24 cellular contexts compared by ENCODE assay signal in genomic region chr4:173307778-173308177, GRCh38. TPM values are rescaled to one million over a fixed set of nuclear protein-coding genes. Genes with fewer than 3 reads are reported as not detected.
DNase-seq lines count a peak whose midpoint lies in the region; ATAC-seq, FAIRE-seq and TF ChIP-seq lines count a peak whose summit lies in the region.
"Had no signal": no experiment of that assay in that cellular context is flagged by ENCODE, and none has a peak within 500 bp of the region (broad histone marks: within the 10 kb centered on the region; RNA-seq: fewer than 3 reads in every experiment).

No MANE protein-coding gene starts in this region.

- intact Hi-C loops in HepG2 (cut with micrococcal nuclease; ENCODE audit: unreplicated experiment) (no loop called here), right lobe of liver (cut with DNase I) (no loop called here), posterior vena cava (cut with DNase I) (no loop called here)
- intact Hi-C loops in CD4-positive, alpha-beta memory T cell (cut with micrococcal nuclease), result no loop called here

- in situ Hi-C loops in HepG2 (cut with HindIII; ENCODE audit: extremely low pct_ligation_motif_present, low pct_unique_long_range_greater_than_20kb), result no loop called here

- H3K79me2 ChIP-seq in HepG2 (ENCODE audit: insufficient read depth, low read length), result no peaks in the 10 kb centered on the region

- POLR2A ChIA-PET in HepG2 (lab: Yijun Ruan, JAX), result no interaction called here
- POLR2A ChIA-PET in CD4-positive, alpha-beta memory T cell (lab: Charles Lee; ENCODE audit: partially characterized antibody), result no interaction called here

- H3K4me2 ChIP-seq in HepG2 (ENCODE audit: low read depth, low read length), result no peak overlapping the region
- H3K4me2 ChIP-seq: A549; BLaER1 treated with 17β-estradiol and CSF1 and Interleukin-3, amounts not matched to agents 10 nM and 100 nM had no signal

- no peak overlapping the region for H3K4me3 Mint-ChIP-seq in endodermal cell
- no peak overlapping the region for H3K4me3 Mint-ChIP-seq in CD4-positive, alpha-beta memory T cell
- H3K4me3 Mint-ChIP-seq: B cell; CD4-positive, alpha-beta T cell; CD8-positive, alpha-beta memory T cell had no signal

- H2AFZ ChIP-seq in HepG2 (ENCODE audit: low read length), result no peak overlapping the region

- H3K27me3 Mint-ChIP-seq in endodermal cell (ENCODE audit: insufficient read depth), result no peaks in the 10 kb centered on the region
- H3K27me3 Mint-ChIP-seq in CD4-positive, alpha-beta memory T cell, result no peaks in the 10 kb centered on the region
- H3K27me3 Mint-ChIP-seq: B cell; CD4-positive, alpha-beta T cell; CD8-positive, alpha-beta memory T cell had no signal

- BruUV-seq in HepG2 (replicated peaks; lab: Mats Ljungman, UMichigan), result no TSS peak

- H3K9me3 ChIP-seq in HepG2 (ENCODE audit: low read length) (no peaks in the 10 kb centered on the region), right lobe of liver (no peaks in the 10 kb centered on the region), endodermal cell (ENCODE audit: control insufficient read depth, low read length) (peaks cover 5% of the 10 kb centered on the region)
- no peaks in the 10 kb centered on the region for H3K9me3 ChIP-seq in CD4-positive, alpha-beta memory T cell (ENCODE audit: control insufficient read depth in 1 of 2, low read length in 2 of 2)

- no peak for TF ChIP-seq RAD21 in HepG2 (CRISPR knock-in tag; IDR thresholded peaks at IDR 0.05)

- H3K36me3 ChIP-seq in HepG2 (replicated peaks in 1 of 2; ENCODE audit: control insufficient read depth in 1 of 2, insufficient read depth in 2 of 2, low read length in 2 of 2), result no peaks in the 10 kb centered on the region
- H3K36me3 ChIP-seq in right lobe of liver, result no peaks in the 10 kb centered on the region
- no peaks in the 10 kb centered on the region for H3K36me3 ChIP-seq in bronchial epithelial cell (ENCODE audit: control insufficient read depth, insufficient read depth, low read length)
- H3K36me3 ChIP-seq in endodermal cell (ENCODE audit: control insufficient read depth, insufficient read depth, low read length), result peaks cover 20% of the 10 kb centered on the region
- H3K36me3 ChIP-seq in CD4-positive, alpha-beta memory T cell (ENCODE audit: insufficient read depth, low read length), result no peaks in the 10 kb centered on the region

- H3K4me1 ChIP-seq in HepG2 (ENCODE audit: insufficient read depth, low read length) (no peaks in the 10 kb centered on the region), right lobe of liver (no peaks in the 10 kb centered on the region), endodermal cell (ENCODE audit: control insufficient read depth, insufficient read depth, low read length) (no peaks in the 10 kb centered on the region)
- no peaks in the 10 kb centered on the region for H3K4me1 ChIP-seq in CD4-positive, alpha-beta memory T cell (ENCODE audit: insufficient read depth, low read length)
- H3K4me1 ChIP-seq: A549 had no signal

- H3K4me1 Mint-ChIP-seq in endodermal cell, result peaks cover 1% of the 10 kb centered on the region
- H3K4me1 Mint-ChIP-seq in CD4-positive, alpha-beta memory T cell, result no peaks in the 10 kb centered on the region
- H3K4me1 Mint-ChIP-seq: B cell; CD8-positive, alpha-beta memory T cell had no signal

- TF ChIP-seq EP300 in HepG2 (IDR thresholded peaks at IDR 0.05; ENCODE audit: low read depth in 2 of 2, low read length in 2 of 2) (no peak), HepG2 (CRISPR knock-in tag; IDR thresholded peaks at IDR 0.05; ENCODE audit: borderline replicate concordance) (no peak)

- ATAC-seq in HepG2 (peak; percentile 60), right lobe of liver (no peak)
- ATAC-seq: A549 had no signal

- FAIRE-seq in HepG2 (lab: Jason Lieb, UNC), result no peak
- peak; percentile 40 for FAIRE-seq in bronchial epithelial cell (lab: Jason Lieb, UNC)
- FAIRE-seq: A549, GM12891, GM19239 had no signal

- H3K4me3 ChIP-seq in HepG2 (replicated peaks in 1 of 3; ENCODE audit: insufficient read depth in 1 of 3, low read depth in 2 of 3, low read length in 3 of 3) (no peak overlapping the region), right lobe of liver (no peak overlapping the region), bronchial epithelial cell (ENCODE audit: low read depth, low read length) (no peak overlapping the region), endodermal cell (ENCODE audit: low read length) (no peak overlapping the region)
- H3K4me3 ChIP-seq in CD4-positive, alpha-beta memory T cell (ENCODE audit: low read length in 2 of 2), result no peak overlapping the region
- H3K4me3 ChIP-seq: A549; BLaER1 treated with 17β-estradiol and CSF1 and Interleukin-3, amounts not matched to agents 10 nM and 100 nM had no signal

- H3K27me3 ChIP-seq in HepG2 (ENCODE audit: control insufficient read depth in 1 of 2, insufficient read depth in 2 of 2, low read length in 2 of 2) (no peaks in the 10 kb centered on the region; a peak in 1 of 5 replicates), right lobe of liver (no peaks in the 10 kb centered on the region), bronchial epithelial cell (ENCODE audit: control insufficient read depth, insufficient read depth, low read length) (no peaks in the 10 kb centered on the region), endodermal cell (ENCODE audit: control insufficient read depth, insufficient read depth, low read length, poor library complexity, severe bottlenecking) (no peaks in the 10 kb centered on the region)
- H3K27me3 ChIP-seq in CD4-positive, alpha-beta memory T cell (ENCODE audit: insufficient read depth, low read length), result no peaks in the 10 kb centered on the region
- H3K27me3 ChIP-seq: BLaER1 treated with 17β-estradiol and CSF1 and Interleukin-3, amounts not matched to agents 10 nM and 100 nM had no signal

- peaks cover 38% of the 10 kb centered on the region for H3K36me3 Mint-ChIP-seq in endodermal cell (ENCODE audit: low read depth)
- H3K36me3 Mint-ChIP-seq in CD4-positive, alpha-beta memory T cell, result peaks cover 30 to 42% of the 10 kb centered on the region in 2 donors

- TF ChIP-seq POLR2A in HepG2 (IDR thresholded peaks at IDR 0.05; ENCODE audit: insufficient read depth in 1 of 2, low read depth in 2 of 2, low read length in 2 of 2) (no peak), right lobe of liver (IDR thresholded peaks at IDR 0.05) (no peak)

- DNase-seq in HepG2 (ENCODE audit: low spot score) (no peak), right lobe of liver (no peak), bronchial epithelial cell (ENCODE audit: low read depth) (no peak), endodermal cell (no peak), posterior vena cava (ENCODE audit: low spot score) (no peak)
- DNase-seq in CD4-positive, alpha-beta memory T cell, result no peak
- DNase-seq: AML-193; CD4-positive, alpha-beta T cell; CD8-positive, alpha-beta memory T cell; COR-L47; DMS 273 treated with DMSO at 0.1 percent for 48 hours; DMS153; DMS53; DMS79; DND-41; EL; GDM1 had no signal

- H3K9ac ChIP-seq in HepG2 (ENCODE audit: insufficient read depth, low read depth, low read length) (no peak overlapping the region), endodermal cell (ENCODE audit: extremely low read depth, low read length, poor library complexity, severe bottlenecking) (no peak overlapping the region)
- H3K9ac ChIP-seq: BLaER1 treated with 17β-estradiol and CSF1 and Interleukin-3, amounts not matched to agents 10 nM and 100 nM had no signal

- H3K27ac Mint-ChIP-seq in endodermal cell, result no peak overlapping the region
- H3K27ac Mint-ChIP-seq in CD4-positive, alpha-beta memory T cell, result peak overlapping the region in 1 of 7 donors; percentile 5
- H3K27ac Mint-ChIP-seq: B cell; CD4-positive, alpha-beta T cell had no signal

- WGBS in HepG2 (ENCODE audit: low lambda C conversion rate), result 6% methylated on average over 3 of the region's 3 CpGs
- 85% methylated on average over 3 of the region's 3 CpGs for WGBS in right lobe of liver (ENCODE audit: insufficient coverage, low coverage, low lambda C conversion rate, missing lambda C conversion rate)
- WGBS in endodermal cell (ENCODE audit: insufficient coverage in 1 of 2, insufficient read length in 1 of 2), 2 experiments, result 92 to 94% methylated on average over 2 to 3 of the region's 3 CpGs

- TF ChIP-seq CTCF in HepG2 (CRISPR knock-in tag; IDR thresholded peaks at IDR 0.05), result no peak
- TF ChIP-seq CTCF in right lobe of liver (IDR thresholded peaks at IDR 0.05), result no peak
- no peak for TF ChIP-seq CTCF in bronchial epithelial cell (IDR thresholded peaks at IDR 0.05; ENCODE audit: insufficient read depth, low read length, severe bottlenecking)
- TF ChIP-seq CTCF in endodermal cell (conservative IDR thresholded peaks at IDR 0.05), result peak; percentile 25

- no peak overlapping the region for H3K27ac ChIP-seq in HepG2 (ENCODE audit: extremely low read length, insufficient read depth, low read length)
- no peak overlapping the region for H3K27ac ChIP-seq in right lobe of liver
- no peak overlapping the region for H3K27ac ChIP-seq in endodermal cell (ENCODE audit: low read depth, low read length)
- no peak overlapping the region for H3K27ac ChIP-seq in CD4-positive, alpha-beta memory T cell (ENCODE audit: low read depth, low read length)
- H3K27ac ChIP-seq: 22Rv1; A549; BLaER1 treated with 17β-estradiol and CSF1 and Interleukin-3, amounts not matched to agents 10 nM and 100 nM; C4-2B had no signal

- CTCF ChIA-PET in HepG2 (lab: Yijun Ruan, JAX; ENCODE audit: low intra/inter-chr PET ratio, low total read pairs), result no interaction called here
- CTCF ChIA-PET in CD4-positive, alpha-beta memory T cell (lab: Charles Lee; ENCODE audit: partially characterized antibody), result interaction anchor here (0.9 to 3.1 kb wide), 6 partner anchors 12 to 294 kb away, joined by 3 to 20 read pairs (median 4); no protein-coding TSS in a partner anchor

- H4K20me1 ChIP-seq in HepG2 (ENCODE audit: insufficient read depth, low read length), result no peaks in the 10 kb centered on the region

- peaks cover 2% of the 10 kb centered on the region for H3K9me3 Mint-ChIP-seq in endodermal cell
- no peaks in the 10 kb centered on the region for H3K9me3 Mint-ChIP-seq in CD4-positive, alpha-beta memory T cell
- H3K9me3 Mint-ChIP-seq: CD4-positive, alpha-beta T cell; CD8-positive, alpha-beta memory T cell had no signal

RNA-seq across cellular contexts. Expression of gene HMGB2, which starts 26.4 kb away (rescaled TPM):
- total RNA-seq in HepG2 (2016; rRNA removed; fragmentation: Illumina TruSeq; extraction: Trizol) (332 and 478 TPM in 2 replicates), right lobe of liver (10 to 100 TPM in 3 of 6 experiments, 1 to 10 TPM in 3; 6.1 to 13.5 (median 9.2) TPM), bronchial epithelial cell (27.9 and 53.8 TPM in 2 replicates), endodermal cell (100 to 1,000 TPM; 236 to 425 TPM), posterior vena cava (10 to 100 TPM; 23.7 to 51.5 TPM)
- total RNA-seq in HepG2 (2016; cell fraction: cytosol; rRNA removed; fragmentation: Illumina TruSeq; extraction: Trizol; ENCODE audit: low read depth), result 55.4 and 58.1 TPM in 2 replicates
- 327 and 486 TPM in 2 replicates for total RNA-seq in HepG2 (2016; cell fraction: insoluble cytoplasmic fraction; rRNA removed; fragmentation: Illumina TruSeq; extraction: Trizol)
- 88.2 and 95.3 TPM in 2 replicates for total RNA-seq in HepG2 (2016; cell fraction: membrane; rRNA removed; fragmentation: Illumina TruSeq; extraction: Trizol)
- total RNA-seq in HepG2 (2016; cell fraction: nucleus; rRNA removed; fragmentation: Illumina TruSeq; extraction: Trizol), result 133 and 139 TPM in 2 replicates
- 49.9 and 90.5 TPM in 2 replicates for polyA plus RNA-seq in HepG2 (2011; rRNA removed)
- 47.8 and 56.0 TPM in 2 replicates for polyA plus RNA-seq in HepG2 (2011; cell fraction: cytosol; rRNA removed)
- 32.4 and 36.5 TPM in 2 replicates for polyA plus RNA-seq in HepG2 (2011; cell fraction: nucleus; rRNA removed)
- 115 and 248 TPM in 2 replicates for polyA plus RNA-seq in HepG2 (2012)
- polyA plus RNA-seq in HepG2 (2016; cell fraction: cytosol; fragmentation: Illumina TruSeq; extraction: Trizol; ENCODE audit: low read depth), result 44.2 and 44.6 TPM in 2 replicates
- polyA plus RNA-seq in HepG2 (2016; cell fraction: insoluble cytoplasmic fraction; fragmentation: Illumina TruSeq; extraction: Trizol; ENCODE audit: low read depth), result 657 and 732 TPM in 2 replicates
- 82.0 and 83.9 TPM in 2 replicates for polyA plus RNA-seq in HepG2 (2016; cell fraction: membrane; fragmentation: Illumina TruSeq; extraction: Trizol; ENCODE audit: low read depth)
- polyA plus RNA-seq in HepG2 (2016; cell fraction: nucleus; fragmentation: Illumina TruSeq; extraction: Trizol; ENCODE audit: insufficient read depth, low read depth), result 316 and 322 TPM in 2 replicates
- polyA minus RNA-seq in HepG2 (2011; rRNA and poly(A)+ RNA removed; ENCODE audit: low replicate concordance), result 14.1 and 27.2 TPM in 2 replicates
- polyA minus RNA-seq in HepG2 (2011; cell fraction: cytosol; rRNA and poly(A)+ RNA removed), result 29.2 and 45.7 TPM in 2 replicates
- polyA minus RNA-seq in HepG2 (2011; cell fraction: nucleus; rRNA and poly(A)+ RNA removed), result 46.0 and 60.1 TPM in 2 replicates
- 613 TPM for polyA plus RNA-seq in endodermal cell (2013, experiment 1 of 2)
- 626 TPM for polyA plus RNA-seq in endodermal cell (2013, experiment 2 of 2)
- total RNA-seq in CD4-positive, alpha-beta memory T cell, result 100 to 1,000 TPM; 110 to 116 TPM
- 100 to 1,000 TPM; 197 to 255 TPM for polyA plus RNA-seq in CD4-positive, alpha-beta memory T cell
